In the genomic region with DNA sequence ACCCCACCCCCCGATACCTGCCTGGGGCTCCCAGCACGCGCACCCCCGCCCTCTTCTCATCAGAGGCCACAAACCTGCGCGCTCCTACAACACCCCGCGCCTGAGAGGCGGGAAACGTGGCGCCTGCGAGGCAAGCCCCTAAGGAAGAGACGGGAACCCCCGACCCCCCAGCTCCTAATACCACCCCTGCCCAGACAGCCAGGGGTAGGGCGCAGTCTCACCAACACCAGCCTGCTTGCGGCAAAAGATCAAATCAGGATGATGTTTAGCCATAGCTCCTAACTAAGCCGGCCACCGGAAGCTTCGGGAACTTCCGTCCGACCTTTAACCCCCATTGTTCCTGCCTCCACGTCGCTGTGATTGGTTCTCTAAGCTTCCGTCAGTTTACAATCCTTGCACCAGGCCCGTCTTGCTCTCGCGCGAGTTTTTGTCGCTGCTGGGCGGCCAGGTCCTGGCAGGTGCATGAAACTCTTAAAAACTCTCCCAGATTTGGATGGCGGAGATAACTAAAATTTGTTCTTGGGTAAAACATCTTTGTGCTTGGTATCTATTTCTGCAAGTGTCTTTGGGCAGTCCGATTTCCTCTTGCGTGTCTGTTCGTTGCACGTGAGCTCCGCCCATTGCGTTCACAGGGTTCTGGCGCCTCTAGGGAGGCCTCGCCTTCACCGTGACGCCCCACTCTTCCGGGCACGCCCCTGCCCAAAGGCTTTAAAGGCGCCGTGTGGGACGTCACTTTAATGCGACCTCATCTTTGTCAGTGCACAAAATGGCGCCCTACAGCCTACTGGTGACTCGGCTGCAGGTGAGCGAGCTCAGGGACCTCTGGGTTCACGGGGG, we compare ENCODE assay signal across 8 cellular contexts. TPM values are rescaled to one million over a fixed set of nuclear protein-coding genes. Genes with fewer than 3 reads are reported as not detected.
DNase-seq lines count a peak whose midpoint lies in the region; ATAC-seq and TF ChIP-seq lines count a peak whose summit lies in the region.

TSS of gene ACO2 (plus strand) at position 737 of the 837 bp plus-strand sequence. CDS start at position 767, 30 bp downstream.
TSS of gene PHF5A (minus strand) at position 312 of the 837 bp plus-strand sequence. CDS start at position 273, 39 bp downstream.

- intact Hi-C loops in Right ventricle myocardium inferior (cut with DNase I), result no loop called here
- intact Hi-C loops in ovary (cut with DNase I), result no loop called here
- intact Hi-C loops in thyroid gland (cut with DNase I), result no loop called here

- H3K36me3 ChIP-seq in ovary (peaks cover 2% of the 10 kb centered on the region), thyroid gland (peaks cover 31 to 36% of the 10 kb centered on the region in 2 donors)

- H3K9me3 ChIP-seq in ovary (no peaks in the 10 kb centered on the region), thyroid gland (no peaks in the 10 kb centered on the region)

- DNase-seq in GM12864 (ENCODE audit: low read depth) (peak; percentile 94), NCI-H1417 (lab: John Stamatoyannopoulos, UW) (peak; percentile 96 to 99 (median 99)), SW 1271 (lab: John Stamatoyannopoulos, UW) (peak; percentile 83 to 97), Right ventricle myocardium inferior (ENCODE audit: missing footprints) (peak; percentile 98), ovary (peak; percentile 97 to 98 (median 98)), thyroid gland (peak; percentile 96 to 98)
- peak; percentile 95 for DNase-seq in activated naive CD8-positive, alpha-beta T cell treated with anti-CD3 and anti-CD28 coated beads, Interleukin-2, amount 50 U/mL, for 16 hours (ENCODE audit: low read depth, low spot score)

- H3K27me3 ChIP-seq in ovary (no peaks in the 10 kb centered on the region), thyroid gland (no peaks in the 10 kb centered on the region)

- peak within 1 kb of the TSS; percentile 78 to 81 for H3K27ac ChIP-seq in ovary
- peak within 1 kb of the TSS; percentile 83 to 98 (median 92) for H3K27ac ChIP-seq in thyroid gland

- 0 to 1% (median 1%) methylated on average over 51 of the region's 51 CpGs for WGBS in ovary, 3 donors
- 0 to 1% methylated on average over 37 to 48 of the region's 51 CpGs for WGBS in thyroid gland, 2 donors

- TF ChIP-seq EP300 in ovary (IDR thresholded peaks at IDR 0.05), result peak; percentile 52

- H3K4me3 ChIP-seq in GM12864 (ENCODE audit: low read depth, low read length) (peak within 1 kb of the TSS; percentile 91), ovary (peak within 1 kb of the TSS; percentile 93), thyroid gland (replicated peaks in 1 of 3) (peak within 1 kb of the TSS; percentile 72 to 98 (median 78))

- peak; percentile 89 for ATAC-seq in HG02759 (IDR thresholded peaks at IDR 0.05; ENCODE audit: unreplicated experiment)
- peak; percentile 96 for ATAC-seq in Right ventricle myocardium inferior

- no peak for TF ChIP-seq CTCF in GM12864 (IDR thresholded peaks at IDR 0.05; ENCODE audit: low read depth, low read length, missing control alignments)
- peak in 2 of 3 donors; percentile 8 to 10 for TF ChIP-seq CTCF in ovary (IDR thresholded peaks at IDR 0.05)
- TF ChIP-seq CTCF in thyroid gland (IDR thresholded peaks at IDR 0.05), result no peak

- peak; percentile 54 for TF ChIP-seq POLR2A in ovary (IDR thresholded peaks at IDR 0.05)
- peak in 1 of 2 donors; percentile 71 for TF ChIP-seq POLR2A in thyroid gland (IDR thresholded peaks at IDR 0.05)

- H3K4me1 ChIP-seq in ovary (ENCODE audit: insufficient read depth) (peaks cover 2% of the 10 kb centered on the region), thyroid gland (peaks cover 19 to 23% of the 10 kb centered on the region in 2 donors)

RNA-seq across cellular contexts. Expression of gene ACO2, which starts in this region (rescaled TPM):
- total RNA-seq in Right ventricle myocardium inferior (810 TPM), ovary (10 to 100 TPM; 20.6 to 58.3 (median 50.7) TPM), thyroid gland (100 to 1,000 TPM in 3 of 4 donors, 10 to 100 TPM in 1; 81.3 to 205 (median 135) TPM)
- 10 to 100 TPM; 32.3 to 99.1 TPM for polyA plus RNA-seq in ovary

RNA-seq across cellular contexts. Expression of gene PHF5A, which starts in this region (rescaled TPM):
- total RNA-seq in Right ventricle myocardium inferior (25.5 TPM), ovary (10 to 100 TPM; 27.3 to 44.2 (median 32.0) TPM), thyroid gland (10 to 100 TPM; 22.4 to 58.3 (median 39.4) TPM)
- 10 to 100 TPM; 36.8 to 55.3 TPM for polyA plus RNA-seq in ovary

Comparison
In these comparisons a context has a peak if more than half of its experiments do, and no peak if none do; other contexts are left out.
1. Peak in every context shown above with its lines: DNase-seq, ATAC-seq, H3K4me3 ChIP-seq and H3K27ac ChIP-seq.
2. CTCF ChIP-seq: peak in ovary (2 of 3); none in GM12864 (single experiment) and thyroid gland (0 of 6).